Comparison of ENCODE assay signal across 18 cellular contexts in genomic region chr5:62708481-62709325, GRCh38.
"Had no signal": no experiment of that assay in that cellular context is flagged by ENCODE, and none has a peak within 500 bp of the region (broad histone marks: within the 10 kb centered on the region; RNA-seq: fewer than 3 reads in every experiment).

No MANE protein-coding gene starts in this region.

- H3K4me3 Mint-ChIP-seq: activated naive CD4-positive, alpha-beta T cell treated with anti-CD3 and anti-CD28 coated beads, Interleukin-2, amount 50 U/mL, for 24 hours; endodermal cell; natural killer cell treated with Interleukin-12 subunit alpha and Interleukin-12 subunit beta and Interleukin-15 and Interleukin-18, amount 100 ng/mL, for 72 hours; type B pancreatic cell; WTC11 had no signal

- H3K9me3 Mint-ChIP-seq: activated naive CD4-positive, alpha-beta T cell treated with anti-CD3 and anti-CD28 coated beads, Interleukin-2, amount 50 U/mL, for 24 hours; natural killer cell treated with Interleukin-12 subunit alpha and Interleukin-12 subunit beta and Interleukin-15 and Interleukin-18, amount 100 ng/mL, for 72 hours had no signal

- FAIRE-seq: kidney, TTC549 had no signal

- DNase-seq: activated gamma-delta T cell treated with Interleukin-2 at 50 U/mL for 16 hours; activated T-cell treated with anti-CD3 and anti-CD28 coated beads, Interleukin-2, amount 50 U/mL, for 1 hour; cerebellar nuclear complex; endodermal cell; kidney; left lung; ovary; stimulated activated CD4-positive, alpha-beta T cell treated with anti-CD3 and anti-CD28 coated beads, Interleukin-4, amount 100 ng/mL, for 24 hours; stimulated activated naive CD4-positive, alpha-beta T cell treated with Interleukin-2 at 50 U/mL for 16 hours had no signal

- H3K9me3 ChIP-seq: ascending aorta, ovary, prostate gland, thoracic aorta had no signal

- H3K27ac ChIP-seq: ascending aorta, coronary artery, left lung, ovary, prostate gland, thoracic aorta had no signal

- H3K36me3 Mint-ChIP-seq: activated naive CD4-positive, alpha-beta T cell treated with anti-CD3 and anti-CD28 coated beads, Interleukin-2, amount 50 U/mL, for 24 hours; type B pancreatic cell had no signal

- ATAC-seq: left lung; natural killer cell treated with Interleukin-12 subunit alpha and Interleukin-12 subunit beta and Interleukin-15 and Interleukin-18, amount 100 ng/mL, for 72 hours; WTC11 had no signal

- H3K27me3 Mint-ChIP-seq: type B pancreatic cell had no signal

- H3K27me3 ChIP-seq: ascending aorta, left lung, ovary had no signal

- H3K36me3 ChIP-seq: ascending aorta, left lung, ovary, prostate gland, thoracic aorta had no signal

- H3K4me1 Mint-ChIP-seq: activated naive CD4-positive, alpha-beta T cell treated with anti-CD3 and anti-CD28 coated beads, Interleukin-2, amount 50 U/mL, for 24 hours; endodermal cell; WTC11 had no signal

- H3K4me1 ChIP-seq: ascending aorta, left lung, prostate gland had no signal

- H3K27ac Mint-ChIP-seq: activated naive CD4-positive, alpha-beta T cell treated with anti-CD3 and anti-CD28 coated beads, Interleukin-2, amount 50 U/mL, for 24 hours; endodermal cell; natural killer cell treated with Interleukin-12 subunit alpha and Interleukin-12 subunit beta and Interleukin-15 and Interleukin-18, amount 100 ng/mL, for 72 hours; type B pancreatic cell; WTC11 had no signal

- H3K4me3 ChIP-seq: ascending aorta, coronary artery, left lung, ovary, prostate gland, thoracic aorta had no signal
